In genomic region chr17:40648326-40648968, GRCh38 we compare ENCODE assay signal across 8 cellular contexts. TPM values are rescaled to one million over a fixed set of nuclear protein-coding genes. Genes with fewer than 3 reads are reported as not detected.
A peak's percentile ranks its signal among the peaks of the same experiment; 100 is the strongest.
DNase-seq lines count a peak whose midpoint lies in the region; ATAC-seq and TF ChIP-seq lines count a peak whose summit lies in the region.

No MANE protein-coding gene starts in this region.

- WGBS in suprapubic skin, result 3% methylated on average over 30 of the region's 33 CpGs

- no peak for TF ChIP-seq POLR2A in suprapubic skin (IDR thresholded peaks at IDR 0.05)

- peak overlapping the region; percentile 91 for H3K27ac ChIP-seq in caudate nucleus (ENCODE audit: low read depth, low read length)
- peak overlapping the region; percentile 99 for H3K27ac ChIP-seq in suprapubic skin

- H3K36me3 ChIP-seq in suprapubic skin, result peaks cover 11% of the 10 kb centered on the region

- intact Hi-C loops in left colon (cut with DNase I, micrococcal nuclease), result no loop called here

- H3K4me1 ChIP-seq in suprapubic skin, result peaks cover 44% of the 10 kb centered on the region

- H3K27me3 ChIP-seq in suprapubic skin, result no peaks in the 10 kb centered on the region

- peak overlapping the region; percentile 67 for H3K4me3 ChIP-seq in suprapubic skin

- TF ChIP-seq EP300 in suprapubic skin (IDR thresholded peaks at IDR 0.05), result no peak

- DNase-seq in NCI-H2029 (lab: John Stamatoyannopoulos, UW) (peak; percentile 46), NCI-H2029 treated with DMSO at 0.1 percent for 48 hours (lab: John Stamatoyannopoulos, UW) (no peak), NCI-H774 (lab: John Stamatoyannopoulos, UW) (peak; percentile 56), caudate nucleus (lab: John Stamatoyannopoulos, UW) (peak in 10 of 61 donors; percentile 5 to 67 (median 37)), left colon (no peak), suprapubic skin (ENCODE audit: low spot score in 2 of 2) (peak in 1 of 2 donors; percentile 67)

- TF ChIP-seq CTCF in suprapubic skin (IDR thresholded peaks at IDR 0.05), result no peak

- H3K9me3 ChIP-seq in suprapubic skin, result no peaks in the 10 kb centered on the region

- ATAC-seq in HG02610 (IDR thresholded peaks at IDR 0.05; ENCODE audit: unreplicated experiment), result peak; percentile 22
- ATAC-seq in left colon, result peak; percentile 57
- no peak for ATAC-seq in GM19324 (IDR thresholded peaks at IDR 0.05; ENCODE audit: low FRiP score, unreplicated experiment)

RNA-seq across cellular contexts. Expression of gene SMARCE1, which starts 0.8 kb away (rescaled TPM):
- total RNA-seq in left colon (10 to 100 TPM; 74.5 to 76.4 TPM), suprapubic skin (100 to 1,000 TPM in 1 of 4 donors, 10 to 100 TPM in 3; 65.5 to 104 (median 75.9) TPM)

RNA-seq across cellular contexts. Expression of gene KRT222, which starts 16.5 kb away (rescaled TPM):
- under 1 TPM; 0.27 to 0.67 TPM for total RNA-seq in left colon
- under 1 TPM in 1 of 4 donors, not detected in 3; 0.26 TPM for total RNA-seq in suprapubic skin

RNA-seq across cellular contexts. Expression of gene KRT24, which starts 55.1 kb away (rescaled TPM):
- total RNA-seq in left colon (1 to 10 TPM in 1 of 2 donors, under 1 TPM in 1; 0.46 to 1.3 TPM), suprapubic skin (not detected)

Comparison
In these comparisons a context has a peak if more than half of its experiments do, and no peak if none do; other contexts are left out.
1. DNase-seq: peak in NCI-H2029 (single experiment) and NCI-H774 (single experiment); none in NCI-H2029 treated with DMSO at 0.1 percent for 48 hours (single experiment) and left colon (0 of 2).